In the genomic region with DNA sequence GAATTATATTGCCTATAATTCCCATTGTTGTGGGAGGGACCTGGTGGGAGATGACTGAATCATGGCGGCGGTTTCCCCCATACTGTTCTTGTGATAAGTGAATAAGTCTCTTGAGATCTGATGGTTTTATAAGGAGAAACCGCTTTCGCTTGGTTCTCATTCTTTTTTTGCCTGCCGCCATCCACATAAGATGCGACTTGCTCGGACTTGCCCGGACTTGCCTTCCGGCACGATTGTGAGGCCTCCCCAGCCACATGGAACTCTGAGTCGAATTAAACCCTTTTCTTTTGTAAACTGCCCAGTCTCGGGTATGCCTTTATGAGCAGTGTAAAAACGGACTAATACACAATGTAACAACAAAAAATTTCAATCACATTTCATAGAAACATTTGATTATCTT, we compare ENCODE assay signal across 1 cellular context.
TF ChIP-seq lines count a peak whose summit lies in the region.

No MANE protein-coding gene starts in this region.

TF ChIP-seq in GM12878, 131 proteins besides CTCF, POLR2A, EP300 and RAD21 (continued from another document):
- TF ChIP-seq, protein P1, sequence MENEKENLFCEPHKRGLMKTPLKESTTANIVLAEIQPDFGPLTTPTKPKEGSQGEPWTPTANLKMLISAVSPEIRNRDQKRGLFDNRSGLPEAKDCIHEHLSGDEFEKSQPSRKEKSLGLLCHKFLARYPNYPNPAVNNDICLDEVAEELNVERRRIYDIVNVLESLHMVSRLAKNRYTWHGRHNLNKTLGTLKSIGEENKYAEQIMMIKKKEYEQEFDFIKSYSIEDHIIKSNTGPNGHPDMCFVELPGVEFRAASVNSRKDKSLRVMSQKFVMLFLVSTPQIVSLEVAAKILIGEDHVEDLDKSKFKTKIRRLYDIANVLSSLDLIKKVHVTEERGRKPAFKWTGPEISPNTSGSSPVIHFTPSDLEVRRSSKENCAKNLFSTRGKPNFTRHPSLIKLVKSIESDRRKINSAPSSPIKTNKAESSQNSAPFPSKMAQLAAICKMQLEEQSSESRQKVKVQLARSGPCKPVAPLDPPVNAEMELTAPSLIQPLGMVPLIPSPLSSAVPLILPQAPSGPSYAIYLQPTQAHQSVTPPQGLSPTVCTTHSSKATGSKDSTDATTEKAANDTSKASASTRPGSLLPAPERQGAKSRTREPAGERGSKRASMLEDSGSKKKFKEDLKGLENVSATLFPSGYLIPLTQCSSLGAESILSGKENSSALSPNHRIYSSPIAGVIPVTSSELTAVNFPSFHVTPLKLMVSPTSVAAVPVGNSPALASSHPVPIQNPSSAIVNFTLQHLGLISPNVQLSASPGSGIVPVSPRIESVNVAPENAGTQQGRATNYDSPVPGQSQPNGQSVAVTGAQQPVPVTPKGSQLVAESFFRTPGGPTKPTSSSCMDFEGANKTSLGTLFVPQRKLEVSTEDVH (IDR thresholded peaks at IDR 0.05; ENCODE audit: low read depth, partially characterized antibody): no peak
- no peak for TF ChIP-seq NFIC (IDR thresholded peaks at IDR 0.05; ENCODE audit: low read depth, low read length)
- no peak for TF ChIP-seq KAT2A (conservative IDR thresholded peaks at IDR 0.05; ENCODE audit: control insufficient read depth, low read depth, low read length)
- TF ChIP-seq CREB1 (IDR thresholded peaks at IDR 0.05; ENCODE audit: low read depth): no peak
- no peak for TF ChIP-seq LARP7 (IDR thresholded peaks at IDR 0.05)
- no peak for TF ChIP-seq SMARCA5 (IDR thresholded peaks at IDR 0.05)
- no peak for TF ChIP-seq PAX5 (IDR thresholded peaks at IDR 0.05; ENCODE audit: borderline replicate concordance, low read depth, low read length)
- TF ChIP-seq POLR2AphosphoS2 (IDR thresholded peaks at IDR 0.05; ENCODE audit: low read depth, low read length): no peak
- no peak for TF ChIP-seq ESRRA (IDR thresholded peaks at IDR 0.05; ENCODE audit: low read length)
- no peak for TF ChIP-seq SP1 (IDR thresholded peaks at IDR 0.05; ENCODE audit: low read depth, low read length)
- TF ChIP-seq DPF2 (IDR thresholded peaks at IDR 0.05): no peak
- no peak for TF ChIP-seq SIX5 (IDR thresholded peaks at IDR 0.05; ENCODE audit: low read depth, low read length, severe bottlenecking)
TF ChIP-seq in GM12878: peak in this region for 0.
